Comparison of ENCODE assay signal across 9 cellular contexts in the genomic region with DNA sequence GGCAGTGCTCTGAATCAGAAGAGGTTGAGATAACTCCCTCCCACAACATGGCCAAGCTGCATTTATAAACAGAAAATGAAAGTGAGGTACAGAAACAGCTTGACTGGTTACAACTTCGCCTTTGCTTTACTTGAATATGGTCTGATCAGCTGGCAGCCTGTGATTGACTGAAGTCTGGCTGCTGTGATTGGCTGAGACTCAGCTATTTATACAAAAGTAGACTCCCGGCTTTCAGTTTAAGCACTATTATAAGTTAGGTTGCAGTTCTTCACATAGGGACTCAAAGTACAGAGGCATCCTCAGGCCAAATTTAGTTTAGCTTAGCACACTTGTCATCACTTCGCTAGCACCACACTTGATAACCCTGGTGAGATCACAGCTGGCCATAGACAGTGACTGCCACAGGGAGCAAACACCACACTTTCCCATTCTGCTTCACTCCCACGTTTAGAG.
DNase-seq lines count a peak whose midpoint lies in the region; ATAC-seq and TF ChIP-seq lines count a peak whose summit lies in the region.
"Had no signal": no experiment of that assay in that cellular context is flagged by ENCODE, and none has a peak within 500 bp of the region (broad histone marks: within the 10 kb centered on the region; RNA-seq: fewer than 3 reads in every experiment).

No MANE protein-coding gene starts in this region.

- H3K36me3 Mint-ChIP-seq in CD4-positive, CD25-positive, alpha-beta regulatory T cell = no peaks in the 10 kb centered on the region
- no peaks in the 10 kb centered on the region for H3K36me3 Mint-ChIP-seq in naive thymus-derived CD4-positive, alpha-beta T cell
- H3K36me3 Mint-ChIP-seq in T-helper 2 cell treated with Interferon-gamma antibody and Interleukin-4, amounts not matched to agents 5 μg/mL and 100 μg/mL, for 36 hours (ENCODE audit: low read depth) = no peaks in the 10 kb centered on the region

- H3K4me1 Mint-ChIP-seq in CD4-positive, CD25-positive, alpha-beta regulatory T cell = peaks cover 0 to 9% (median 4%) of the 10 kb centered on the region in 4 donors
- peaks cover 0 to 6% (median 0%) of the 10 kb centered on the region in 7 donors for H3K4me1 Mint-ChIP-seq in naive thymus-derived CD4-positive, alpha-beta T cell
- H3K4me1 Mint-ChIP-seq in T-helper 2 cell treated with Interferon-gamma antibody and Interleukin-4, amounts not matched to agents 5 μg/mL and 100 μg/mL, for 36 hours (ENCODE audit: low read depth) = peaks cover 5% of the 10 kb centered on the region

- peaks cover 0 to 4% (median 0%) of the 10 kb centered on the region in 7 donors for H3K9me3 Mint-ChIP-seq in CD4-positive, CD25-positive, alpha-beta regulatory T cell
- H3K9me3 Mint-ChIP-seq in naive thymus-derived CD4-positive, alpha-beta T cell = peaks cover 0 to 6% (median 0%) of the 10 kb centered on the region in 11 donors
- peaks cover 7% of the 10 kb centered on the region for H3K9me3 Mint-ChIP-seq in T-helper 2 cell treated with Interferon-gamma antibody and Interleukin-4, amounts not matched to agents 5 μg/mL and 100 μg/mL, for 36 hours

- in situ Hi-C loops in brain microvascular endothelial cell (cut with HindIII; ENCODE audit: low pct_ligation_motif_present, low sequenced_read_pairs) = no loop called here
- in situ Hi-C loops in KBM-7 (cut with MboI; ENCODE audit: low pct_unique_long_range_greater_than_20kb, low sequenced_read_pairs) = no loop called here

- peak in 2 of 3 donors; percentile 10 to 39 for DNase-seq in CD4-positive, CD25-positive, alpha-beta regulatory T cell
- peak; percentile 16 for DNase-seq in brain microvascular endothelial cell
- peak in 1 of 9 donors; percentile 2 for DNase-seq in naive thymus-derived CD4-positive, alpha-beta T cell
- DNase-seq in NCI-H510A treated with DMSO at 0.1 percent for 48 hours (lab: John Stamatoyannopoulos, UW) = no peak
- DNase-seq in T-helper 2 cell treated with Interferon-gamma antibody and Interleukin-4, amounts not matched to agents 5 μg/mL and 100 μg/mL, for 36 hours (ENCODE audit: low spot score) = no peak
- DNase-seq in KBM-7 = no peak

- no peaks in the 10 kb centered on the region for H3K36me3 ChIP-seq in CD4-positive, CD25-positive, alpha-beta regulatory T cell (ENCODE audit: control insufficient read depth, insufficient read depth, low read length)
- H3K36me3 ChIP-seq in brain microvascular endothelial cell (replicated peaks) = no peaks in the 10 kb centered on the region
- no peaks in the 10 kb centered on the region for H3K36me3 ChIP-seq in naive thymus-derived CD4-positive, alpha-beta T cell (ENCODE audit: control insufficient read depth in 2 of 3, insufficient read depth in 3 of 3, low read length in 3 of 3)

- CTCF ChIA-PET in naive thymus-derived CD4-positive, alpha-beta T cell (lab: Charles Lee) = no interaction called here

- ATAC-seq in CD4-positive, CD25-positive, alpha-beta regulatory T cell (ENCODE audit: low read depth in 2 of 2) = peak in 1 of 2 donors; percentile 37
- peak; percentile 97 for ATAC-seq in GM19438 (IDR thresholded peaks at IDR 0.05; ENCODE audit: low read depth, unreplicated experiment)
- peak; percentile 97 for ATAC-seq in HG03354 (IDR thresholded peaks at IDR 0.05; ENCODE audit: poor library complexity, severe bottlenecking, unreplicated experiment)
- ATAC-seq in naive thymus-derived CD4-positive, alpha-beta T cell = peak; percentile 76

- H3K4me3 Mint-ChIP-seq in CD4-positive, CD25-positive, alpha-beta regulatory T cell = peak overlapping the region in 3 of 4 donors; percentile 5 to 52 (median 7)
- H3K4me3 Mint-ChIP-seq in naive thymus-derived CD4-positive, alpha-beta T cell = peak overlapping the region in 2 of 10 donors; percentile 2 to 39
- no peak overlapping the region for H3K4me3 Mint-ChIP-seq in T-helper 2 cell treated with Interferon-gamma antibody and Interleukin-4, amounts not matched to agents 5 μg/mL and 100 μg/mL, for 36 hours
- H3K4me3 Mint-ChIP-seq: dendritic cell treated with granulocyte-macrophage colony-stimulating factor and Interleukin-4, amounts not matched to agents 40 ng/mL and 50 ng/mL, for 4 days had no signal

- H3K27ac Mint-ChIP-seq in CD4-positive, CD25-positive, alpha-beta regulatory T cell = peak overlapping the region in 1 of 3 donors; percentile 28
- H3K27ac Mint-ChIP-seq in naive thymus-derived CD4-positive, alpha-beta T cell = peak overlapping the region in 1 of 9 donors; percentile 60
- H3K27ac Mint-ChIP-seq in T-helper 2 cell treated with Interferon-gamma antibody and Interleukin-4, amounts not matched to agents 5 μg/mL and 100 μg/mL, for 36 hours = no peak overlapping the region
- H3K27ac Mint-ChIP-seq: dendritic cell treated with granulocyte-macrophage colony-stimulating factor and Interleukin-4, amounts not matched to agents 40 ng/mL and 50 ng/mL, for 4 days had no signal

- H3K27ac ChIP-seq in CD4-positive, CD25-positive, alpha-beta regulatory T cell (ENCODE audit: insufficient read depth, low read length, poor library complexity, severe bottlenecking) = no peak overlapping the region
- H3K27ac ChIP-seq in brain microvascular endothelial cell = no peak overlapping the region
- H3K27ac ChIP-seq in naive thymus-derived CD4-positive, alpha-beta T cell (ENCODE audit: low read depth, low read length) = no peak overlapping the region

- H3K27me3 Mint-ChIP-seq in CD4-positive, CD25-positive, alpha-beta regulatory T cell = no peaks in the 10 kb centered on the region
- peaks cover 0 to 7% (median 0%) of the 10 kb centered on the region in 5 donors for H3K27me3 Mint-ChIP-seq in naive thymus-derived CD4-positive, alpha-beta T cell
- no peaks in the 10 kb centered on the region for H3K27me3 Mint-ChIP-seq in T-helper 2 cell treated with Interferon-gamma antibody and Interleukin-4, amounts not matched to agents 5 μg/mL and 100 μg/mL, for 36 hours (ENCODE audit: low read depth)
- H3K27me3 Mint-ChIP-seq: dendritic cell treated with granulocyte-macrophage colony-stimulating factor and Interleukin-4, amounts not matched to agents 40 ng/mL and 50 ng/mL, for 4 days had no signal

- H3K9me3 ChIP-seq in CD4-positive, CD25-positive, alpha-beta regulatory T cell (ENCODE audit: control insufficient read depth in 2 of 2, low read length in 2 of 2) = no peaks in the 10 kb centered on the region
- H3K9me3 ChIP-seq in naive thymus-derived CD4-positive, alpha-beta T cell (ENCODE audit: control insufficient read depth in 2 of 3, low read length in 3 of 3) = no peaks in the 10 kb centered on the region

- POLR2A ChIA-PET in naive thymus-derived CD4-positive, alpha-beta T cell (lab: Charles Lee) = no interaction called here

- no peaks in the 10 kb centered on the region for H3K4me1 ChIP-seq in CD4-positive, CD25-positive, alpha-beta regulatory T cell (ENCODE audit: control insufficient read depth, insufficient read depth, low read length, poor library complexity, severe bottlenecking)
- no peaks in the 10 kb centered on the region for H3K4me1 ChIP-seq in naive thymus-derived CD4-positive, alpha-beta T cell (ENCODE audit: control insufficient read depth in 2 of 2, insufficient read depth in 2 of 2, low read length in 2 of 2)

- TF ChIP-seq CTCF in brain microvascular endothelial cell (IDR thresholded peaks at IDR 0.05; ENCODE audit: low read depth, low read length, missing control alignments) = no peak

- peak overlapping the region; percentile 39 for H3K4me3 ChIP-seq in CD4-positive, CD25-positive, alpha-beta regulatory T cell (ENCODE audit: low read depth, low read length)
- no peak overlapping the region for H3K4me3 ChIP-seq in brain microvascular endothelial cell (ENCODE audit: low read depth, low read length)
- no peak overlapping the region for H3K4me3 ChIP-seq in naive thymus-derived CD4-positive, alpha-beta T cell (ENCODE audit: low read length)

- H3K27me3 ChIP-seq in CD4-positive, CD25-positive, alpha-beta regulatory T cell (ENCODE audit: control insufficient read depth, insufficient read depth, low read length) = peaks cover 3% of the 10 kb centered on the region
- no peaks in the 10 kb centered on the region for H3K27me3 ChIP-seq in brain microvascular endothelial cell (replicated peaks)
- H3K27me3 ChIP-seq in naive thymus-derived CD4-positive, alpha-beta T cell (ENCODE audit: control insufficient read depth in 2 of 2, insufficient read depth in 2 of 2, low read length in 2 of 2) = no peaks in the 10 kb centered on the region

- intact Hi-C loops in naive thymus-derived CD4-positive, alpha-beta T cell (cut with micrococcal nuclease) = no loop called here

Comparison
In these comparisons a context has a peak if more than half of its experiments do, and no peak if none do; other contexts are left out.
1. DNase-seq: peak in CD4-positive, CD25-positive, alpha-beta regulatory T cell (2 of 3) and brain microvascular endothelial cell (single experiment); none in NCI-H510A treated with DMSO at 0.1 percent for 48 hours (single experiment), T-helper 2 cell treated with Interferon-gamma antibody and Interleukin-4, amounts not matched to agents 5 μg/mL and 100 μg/mL, for 36 hours (single experiment) and KBM-7 (single experiment).